16 cellular contexts compared by ENCODE assay signal in the genomic region with DNA sequence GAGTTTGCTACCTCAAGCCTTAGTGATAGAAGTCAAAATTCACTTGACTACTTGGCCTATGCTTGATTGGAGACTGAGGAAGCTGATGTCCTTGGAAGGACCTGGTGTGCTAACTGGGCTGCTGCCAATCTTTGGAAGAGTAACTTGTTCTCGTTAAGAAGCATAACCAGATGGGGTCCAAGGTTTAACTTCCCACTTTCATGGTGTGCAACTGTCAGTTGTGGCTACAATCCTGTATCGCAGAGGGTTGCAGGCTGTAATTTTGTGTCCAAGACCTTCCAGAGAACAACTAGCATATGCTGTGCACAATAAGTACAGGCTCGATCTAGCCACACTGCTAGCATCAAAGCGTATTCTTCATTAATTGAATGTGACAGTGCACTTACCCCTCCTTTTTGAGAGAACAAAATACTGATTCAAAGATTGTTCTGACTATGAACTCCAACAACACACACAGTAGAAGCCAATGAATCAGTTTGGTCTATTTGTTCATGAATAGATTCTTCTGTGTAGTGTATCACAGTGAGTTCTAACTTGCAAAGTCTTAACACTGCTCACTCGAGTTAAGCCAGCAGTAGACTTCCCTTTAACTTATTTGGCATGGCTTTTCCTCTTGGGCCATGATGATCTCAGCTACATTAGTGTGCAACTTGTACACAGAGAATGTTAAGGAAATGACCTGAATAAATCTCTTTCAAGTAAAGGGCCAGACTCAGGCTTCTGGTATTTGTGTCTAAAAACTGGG. TPM values are rescaled to one million over a fixed set of nuclear protein-coding genes. Genes with fewer than 3 reads are reported as not detected.
DNase-seq lines count a peak whose midpoint lies in the region; ATAC-seq and TF ChIP-seq lines count a peak whose summit lies in the region.
"Had no signal": no experiment of that assay in that cellular context is flagged by ENCODE, and none has a peak within 500 bp of the region (broad histone marks: within the 10 kb centered on the region; RNA-seq: fewer than 3 reads in every experiment).

No MANE protein-coding gene starts in this region.

- no peaks in the 10 kb centered on the region for H3K36me3 Mint-ChIP-seq in chondrocyte (ENCODE audit: low read depth)
- H3K36me3 Mint-ChIP-seq: activated naive CD4-positive, alpha-beta T cell treated with anti-CD3 and anti-CD28 coated beads, Interleukin-2, amount 50 U/mL, for 72 hours; CD14-positive monocyte had no signal

- H3K4me3 Mint-ChIP-seq in chondrocyte (ENCODE audit: unreplicated experiment), result no peak overlapping the region
- H3K4me3 Mint-ChIP-seq: CD14-positive monocyte, IgD-negative memory B cell had no signal

- TF ChIP-seq CTCF in sigmoid colon (IDR thresholded peaks at IDR 0.05), result no peak
- no peak for TF ChIP-seq CTCF in breast epithelium (IDR thresholded peaks at IDR 0.05)
- no peak for TF ChIP-seq CTCF in chondrocyte (IDR thresholded peaks at IDR 0.05)

- intact Hi-C loops in sigmoid colon (cut with DNase I) (no loop called here), breast epithelium (cut with DNase I; ENCODE audit: low total_unique reads) (no loop called here)

- H3K4me3 ChIP-seq in adipocyte (ENCODE audit: low read length) (peak overlapping the region; percentile 20), sigmoid colon (no peak overlapping the region), breast epithelium (no peak overlapping the region)
- H3K4me3 ChIP-seq: esophagus muscularis mucosa had no signal

- no peaks in the 10 kb centered on the region for H3K4me1 Mint-ChIP-seq in chondrocyte (ENCODE audit: low read depth)
- H3K4me1 Mint-ChIP-seq: CD14-positive monocyte, IgD-negative memory B cell had no signal

- peak overlapping the region; percentile 44 for H3K9ac ChIP-seq in adipocyte (ENCODE audit: low read length)

- WGBS in sigmoid colon, 2 donors, result 51 to 79% methylated on average over 5 of the region's 5 CpGs

- ATAC-seq in GM19467 (IDR thresholded peaks at IDR 0.05; ENCODE audit: unreplicated experiment), result no peak
- ATAC-seq: activated naive CD4-positive, alpha-beta T cell treated with anti-CD3 and anti-CD28 coated beads, Interleukin-2, amount 50 U/mL, for 72 hours had no signal

- no peak for TF ChIP-seq EP300 in sigmoid colon (IDR thresholded peaks at IDR 0.05)

- peak overlapping the region in 3 of 4 donors; percentile 70 to 80 (median 71) for H3K27ac ChIP-seq in sigmoid colon
- no peak overlapping the region for H3K27ac ChIP-seq in breast epithelium

- peaks cover 6% of the 10 kb centered on the region for H3K9me3 Mint-ChIP-seq in chondrocyte (ENCODE audit: low read depth)
- H3K9me3 Mint-ChIP-seq: activated naive CD4-positive, alpha-beta T cell treated with anti-CD3 and anti-CD28 coated beads, Interleukin-2, amount 50 U/mL, for 72 hours; IgD-negative memory B cell had no signal

- DNase-seq in EL, result peak; percentile 66
- DNase-seq in adipocyte (ENCODE audit: low read depth), result peak; percentile 48
- peak; percentile 82 for DNase-seq in foreskin melanocyte
- DNase-seq in sigmoid colon, result no peak
- DNase-seq in breast epithelium (ENCODE audit: low spot score in 2 of 2), result no peak
- DNase-seq in chondrocyte (ENCODE audit: low spot score), result no peak
- no peak for DNase-seq in NCI-H2107 treated with DMSO at 0.1 percent for 48 hours (lab: John Stamatoyannopoulos, UW; ENCODE audit: unreplicated experiment)
- DNase-seq: activated CD4-positive, CD25-positive, alpha-beta regulatory T cell; NCI-H1105; stimulated activated CD4-positive, alpha-beta T cell treated with anti-CD3 and anti-CD28 coated beads, Interleukin-1b, Interleukin-23, amount 100 ng/mL, for 48 hours had no signal

- H3K9me3 ChIP-seq in adipocyte (ENCODE audit: control insufficient read depth, low read length) (no peaks in the 10 kb centered on the region), sigmoid colon (no peaks in the 10 kb centered on the region), breast epithelium (no peaks in the 10 kb centered on the region)
- H3K9me3 ChIP-seq: esophagus muscularis mucosa had no signal

- H3K36me3 ChIP-seq in adipocyte (ENCODE audit: control insufficient read depth, insufficient read depth, low read length, severe bottlenecking) (no peaks in the 10 kb centered on the region), sigmoid colon (no peaks in the 10 kb centered on the region), breast epithelium (no peaks in the 10 kb centered on the region)
- H3K36me3 ChIP-seq: esophagus muscularis mucosa had no signal

- H3K27me3 Mint-ChIP-seq in chondrocyte (ENCODE audit: low read depth), result peaks cover 9% of the 10 kb centered on the region

- H3K4me1 ChIP-seq in adipocyte (ENCODE audit: control insufficient read depth, insufficient read depth, low read length), result peaks cover 41% of the 10 kb centered on the region
- H3K4me1 ChIP-seq in sigmoid colon, result peaks cover 0 to 41% (median 39%) of the 10 kb centered on the region in 4 donors
- no peaks in the 10 kb centered on the region for H3K4me1 ChIP-seq in breast epithelium

- TF ChIP-seq POLR2A in sigmoid colon (IDR thresholded peaks at IDR 0.05) (no peak), breast epithelium (IDR thresholded peaks at IDR 0.05) (no peak)

- no peak overlapping the region for H3K27ac Mint-ChIP-seq in chondrocyte (ENCODE audit: unreplicated experiment)
- H3K27ac Mint-ChIP-seq: activated naive CD4-positive, alpha-beta T cell treated with anti-CD3 and anti-CD28 coated beads, Interleukin-2, amount 50 U/mL, for 72 hours; CD14-positive monocyte; IgD-negative memory B cell had no signal

- H3K27me3 ChIP-seq in adipocyte (replicated peaks; ENCODE audit: control insufficient read depth, insufficient read depth, low read length), result no peaks in the 10 kb centered on the region
- H3K27me3 ChIP-seq in sigmoid colon, result no peaks in the 10 kb centered on the region
- no peaks in the 10 kb centered on the region for H3K27me3 ChIP-seq in breast epithelium
- H3K27me3 ChIP-seq: esophagus muscularis mucosa had no signal

RNA-seq across cellular contexts. Expression of a gene that starts 15.8 kb away (rescaled TPM):
- total RNA-seq in sigmoid colon, result 100 to 1,000 TPM in 2 of 4 donors, 10 to 100 TPM in 2; 86.7 to 117 (median 102) TPM
- polyA plus RNA-seq in sigmoid colon, result 1 to 10 TPM in 2 of 3 donors, under 1 TPM in 1; 0.92 to 3.6 (median 3.4) TPM
- 100 to 1,000 TPM in 1 of 3 donors, 10 to 100 TPM in 2; 12.2 to 106 (median 30.5) TPM for total RNA-seq in breast epithelium
- 10.8 to 15.3 TPM (median 11.4 TPM) in 3 replicates for total RNA-seq in chondrocyte
- total RNA-seq: G401 had no signal

Comparison
In these comparisons a context has a peak if more than half of its experiments do, and no peak if none do; other contexts are left out.
1. DNase-seq: peak in EL (single experiment), adipocyte (single experiment) and foreskin melanocyte (single experiment); none in sigmoid colon (single experiment), breast epithelium (0 of 2), chondrocyte (single experiment) and NCI-H2107 treated with DMSO at 0.1 percent for 48 hours (single experiment).
2. H3K27ac ChIP-seq: peak in sigmoid colon (3 of 4); none in breast epithelium (0 of 2).